In genomic region chr2:133215477-133215876, GRCh38 we compare ENCODE assay signal across 32 cellular contexts.
A peak's percentile ranks its signal among the peaks of the same experiment; 100 is the strongest.
DNase-seq lines count a peak whose midpoint lies in the region; ATAC-seq, FAIRE-seq and TF ChIP-seq lines count a peak whose summit lies in the region.
"Had no signal": no experiment of that assay in that cellular context is flagged by ENCODE, and none has a peak within 500 bp of the region (broad histone marks: within the 10 kb centered on the region; RNA-seq: fewer than 3 reads in every experiment).

No MANE protein-coding gene starts in this region.

- no peaks in the 10 kb centered on the region for H3K79me2 ChIP-seq in K562 (ENCODE audit: control insufficient read depth, insufficient read depth, low read length)

- BruUV-seq in K562 (replicated peaks; lab: Mats Ljungman, UMichigan): no TSS peak

- POLR2A ChIA-PET in A549 (lab: Yijun Ruan, JAX): no interaction called here
- POLR2A ChIA-PET in HEK293 (lab: Yijun Ruan, JAX): no interaction called here
- POLR2A ChIA-PET in K562 (lab: Yijun Ruan, JAX): no interaction called here

- H3K4me2 ChIP-seq in A549: no peak overlapping the region
- no peak overlapping the region for H3K4me2 ChIP-seq in K562 (ENCODE audit: insufficient read depth, low read length)
- H3K4me2 ChIP-seq: BLaER1; BLaER1 treated with 17β-estradiol and CSF1 and Interleukin-3, amounts not matched to agents 10 nM and 100 nM had no signal

- H2AFZ ChIP-seq in K562 (ENCODE audit: low read depth, low read length): no peak overlapping the region

- FAIRE-seq in A549 (lab: Jason Lieb, UNC) (no peak), K562 (lab: Jason Lieb, UNC) (no peak)
- FAIRE-seq: A204.1, D721Med had no signal

- TF ChIP-seq CTCF in A549 (IDR thresholded peaks at IDR 0.05) (no peak), HEK293 (tag by site-specific recombination; IDR thresholded peaks at IDR 0.05) (no peak), K562 (IDR thresholded peaks at IDR 0.05 in 2 of 3, conservative IDR thresholded peaks at IDR 0.05 in 1 of 3; ENCODE audit: insufficient read depth in 2 of 3, low read depth in 1 of 3, low read length in 3 of 3) (no peak)

- intact Hi-C loops in K562 (cut with micrococcal nuclease): no loop called here

- H3K4me1 ChIP-seq in A549 (0 out of 3 replicates have a peak, but pooled peaks cover 3% of the 10 kb centered on the region), HEK293 (ENCODE audit: control insufficient read depth, insufficient read depth, low read length) (no peaks in the 10 kb centered on the region), K562 (replicated peaks in 1 of 2; ENCODE audit: control insufficient read depth in 2 of 2, insufficient read depth in 2 of 2, low read length in 2 of 2) (no peaks in the 10 kb centered on the region)
- H3K4me1 ChIP-seq: BE2C; BLaER1; BLaER1 treated with 17β-estradiol and CSF1 and Interleukin-3, amounts not matched to agents 10 nM and 100 nM; Caco-2 had no signal

- no peak for TF ChIP-seq RAD21 in A549 (conservative IDR thresholded peaks at IDR 0.05 in 1 of 2, IDR thresholded peaks at IDR 0.05 in 1 of 2)
- no peak for TF ChIP-seq RAD21 in K562 (CRISPR knock-in tag; conservative IDR thresholded peaks at IDR 0.05 in 1 of 2, IDR thresholded peaks at IDR 0.05 in 1 of 2)

- no peak for ATAC-seq in A549
- no peak for ATAC-seq in K562
- ATAC-seq in HG02981 (IDR thresholded peaks at IDR 0.05; ENCODE audit: unreplicated experiment): no peak
- ATAC-seq: CD8-positive, alpha-beta T cell had no signal

- H3K4me3 ChIP-seq in A549: no peak overlapping the region
- H3K4me3 ChIP-seq in HEK293 (ENCODE audit: low read depth, low read length): no peak overlapping the region
- H3K4me3 ChIP-seq in K562: no peak overlapping the region
- H3K4me3 ChIP-seq: BLaER1; BLaER1 treated with 17β-estradiol and CSF1 and Interleukin-3, amounts not matched to agents 10 nM and 100 nM had no signal

- no peak overlapping the region for H3K9ac ChIP-seq in K562 (ENCODE audit: insufficient read depth in 1 of 2, low read depth in 2 of 2, low read length in 2 of 2)
- H3K9ac ChIP-seq: BLaER1; BLaER1 treated with 17β-estradiol and CSF1 and Interleukin-3, amounts not matched to agents 10 nM and 100 nM had no signal

- H4K20me1 ChIP-seq in K562 (replicated peaks; ENCODE audit: control insufficient read depth, insufficient read depth, low read length): no peaks in the 10 kb centered on the region
- H4K20me1 ChIP-seq: BLaER1; BLaER1 treated with 17β-estradiol and CSF1 and Interleukin-3, amounts not matched to agents 10 nM and 100 nM had no signal

- no peaks in the 10 kb centered on the region for H3K9me1 ChIP-seq in K562 (ENCODE audit: control insufficient read depth, insufficient read depth, low read length)

- no peaks in the 10 kb centered on the region for H3K27me3 ChIP-seq in K562 (ENCODE audit: control insufficient read depth in 2 of 2, insufficient read depth in 2 of 2, low read length in 2 of 2)
- H3K27me3 ChIP-seq: BE2C; BLaER1; BLaER1 treated with 17β-estradiol and CSF1 and Interleukin-3, amounts not matched to agents 10 nM and 100 nM had no signal

- H3K27ac ChIP-seq in A549: no peak overlapping the region
- H3K27ac ChIP-seq in HEK293 (ENCODE audit: extremely low read depth, low read depth, low read length): no peak overlapping the region
- no peak overlapping the region for H3K27ac ChIP-seq in K562 (ENCODE audit: extremely low read depth, low read depth, low read length)
- H3K27ac ChIP-seq: 22Rv1; BLaER1; BLaER1 treated with 17β-estradiol and CSF1 and Interleukin-3, amounts not matched to agents 10 nM and 100 nM; C4-2B had no signal

- DNase-seq in A549 (ENCODE audit: low read depth in 1 of 2, low spot score in 1 of 2): no peak
- DNase-seq in K562 (ENCODE audit: extremely low read depth in 1 of 4, low spot score in 3 of 4): no peak
- no peak for DNase-seq in NCI-H2171 (lab: John Stamatoyannopoulos, UW)
- DNase-seq in NCI-H2081 treated with DMSO at 0.1 percent for 48 hours (lab: John Stamatoyannopoulos, UW): no peak
- DNase-seq: 8988T; ACHN; AML-193; BE2C; C1 segment of cervical spinal cord; Caco-2; Calu3; CD4-positive, alpha-beta memory T cell; CD4-positive, alpha-beta T cell; CD4-positive, CD25-positive, alpha-beta regulatory T cell; CD8-positive, alpha-beta memory T cell; CD8-positive, alpha-beta T cell; COR-L47; DMS 273 treated with DMSO at 0.1 percent for 48 hours; DMS153; DMS53; DMS79; DMS79 treated with DMSO at 0.1 percent for 48 hours; DND-41; EL had no signal

- H3K36me3 ChIP-seq in HEK293 (ENCODE audit: control insufficient read depth in 2 of 2, insufficient read depth in 1 of 2, low read length in 2 of 2) (no peaks in the 10 kb centered on the region), K562 (ENCODE audit: control insufficient read depth, insufficient read depth, low read length) (no peaks in the 10 kb centered on the region)
- H3K36me3 ChIP-seq: BE2C; BLaER1; BLaER1 treated with 17β-estradiol and CSF1 and Interleukin-3, amounts not matched to agents 10 nM and 100 nM had no signal

- CTCF ChIA-PET in A549 (lab: Yijun Ruan, JAX) (no interaction called here), HEK293 (lab: Yijun Ruan, JAX) (no interaction called here), K562 (lab: Yijun Ruan, JAX; ENCODE audit: low intra/inter-chr PET ratio) (no interaction called here)

- in situ Hi-C loops in K562 (cut with MboI): no loop called here

- TF ChIP-seq POLR2A in A549 (IDR thresholded peaks at IDR 0.05; ENCODE audit: low read length): no peak
- TF ChIP-seq POLR2A in K562 (conservative IDR thresholded peaks at IDR 0.05): no peak

- H3K9me3 ChIP-seq in A549: peaks cover 3% of the 10 kb centered on the region; the same call in 1 of the 3 replicates
- no peaks in the 10 kb centered on the region for H3K9me3 ChIP-seq in HEK293 (ENCODE audit: control insufficient read depth, insufficient read depth, low read depth, low read length)
- no peaks in the 10 kb centered on the region; the same call in 1 of the 2 replicates for H3K9me3 ChIP-seq in K562 (replicated peaks; ENCODE audit: control insufficient read depth, insufficient read depth, low read depth, low read length)
- H3K9me3 ChIP-seq: BE2C, BLaER1 had no signal

- TF ChIP-seq EP300 in A549 (IDR thresholded peaks at IDR 0.05): no peak
- no peak for TF ChIP-seq EP300 in K562 (IDR thresholded peaks at IDR 0.05; ENCODE audit: low read length)

TF ChIP-seq in A549, 52 proteins besides CTCF, POLR2A, EP300 and RAD21:
- no peak for TF ChIP-seq CBX8 (IDR thresholded peaks at IDR 0.05)
- peak; percentile 86; the same call in 1 of the 2 replicates for TF ChIP-seq HDAC2 (IDR thresholded peaks at IDR 0.05)
- TF ChIP-seq HOXA7 (CRISPR knock-in tag; IDR thresholded peaks at IDR 0.05): no peak

TF ChIP-seq in HEK293, 187 proteins besides CTCF, POLR2A, EP300 and RAD21:
- TF ChIP-seq ZNF629 (tag by site-specific recombination; IDR thresholded peaks at IDR 0.05) (no peak), ZNF146 (tag by site-specific recombination; IDR thresholded peaks at IDR 0.05) (peak; percentile 86)
TF ChIP-seq in HEK293: peak in this region for 1.

TF ChIP-seq in K562, 482 proteins besides CTCF, POLR2A, EP300 and RAD21:
- TF ChIP-seq TCF3 (CRISPR knock-in tag; IDR thresholded peaks at IDR 0.05): no peak
- peak; percentile 29 for TF ChIP-seq ZNF146 (CRISPR knock-in tag; IDR thresholded peaks at IDR 0.05; ENCODE audit: unreplicated experiment)
